15 cellular contexts compared by ENCODE assay signal in genomic region chr13:98019186-98019585, GRCh38.
DNase-seq lines count a peak whose midpoint lies in the region; ATAC-seq and TF ChIP-seq lines count a peak whose summit lies in the region.
"Had no signal": no experiment of that assay in that cellular context is flagged by ENCODE, and none has a peak within 500 bp of the region (broad histone marks: within the 10 kb centered on the region; RNA-seq: fewer than 3 reads in every experiment).

No MANE protein-coding gene starts in this region.

- POLR2A ChIA-PET in WTC11 (lab: Charles Lee) = no interaction called here
- POLR2A ChIA-PET in naive thymus-derived CD8-positive, alpha-beta T cell (lab: Charles Lee) = no interaction called here

- H3K27ac Mint-ChIP-seq in GM23338 (no peak overlapping the region), WTC11 (no peak overlapping the region), endothelial cell (ENCODE audit: unreplicated experiment) (peak overlapping the region; percentile 66)
- peak overlapping the region in 2 of 10 donors; percentile 37 to 69 for H3K27ac Mint-ChIP-seq in naive thymus-derived CD8-positive, alpha-beta T cell

- DNase-seq in GM23338 (ENCODE audit: low spot score) (no peak), WTC11 (ENCODE audit: low spot score) (no peak), endothelial cell (ENCODE audit: low spot score) (no peak), SHP77 (lab: John Stamatoyannopoulos, UW) (no peak), NCI-H345 treated with DMSO at 0.1 percent for 48 hours (lab: John Stamatoyannopoulos, UW; ENCODE audit: unreplicated experiment) (no peak)
- no peak for DNase-seq in naive thymus-derived CD8-positive, alpha-beta T cell
- DNase-seq: ACHN; BE2C; C1 segment of cervical spinal cord; Caco-2; CD4-positive, CD25-positive, alpha-beta regulatory T cell; GOT3 had no signal

- H3K4me1 Mint-ChIP-seq in GM23338 (peaks cover 13% of the 10 kb centered on the region), WTC11 (peaks cover 14% of the 10 kb centered on the region; the same call in 1 of the 2 replicates), endothelial cell (ENCODE audit: unreplicated experiment) (peaks cover 14% of the 10 kb centered on the region)
- peaks cover 0 to 1% (median 0%) of the 10 kb centered on the region in 4 donors for H3K4me1 Mint-ChIP-seq in naive thymus-derived CD8-positive, alpha-beta T cell

- peaks cover 88% of the 10 kb centered on the region for H3K36me3 ChIP-seq in GM23338 (ENCODE audit: insufficient read depth)

- H3K9me2 ChIP-seq in GM23338 (ENCODE audit: insufficient read depth) = no peaks in the 10 kb centered on the region

- ATAC-seq in GM23338 (peak; percentile 65), WTC11 (peak; percentile 56)
- ATAC-seq in naive thymus-derived CD8-positive, alpha-beta T cell = no peak
- ATAC-seq: K562 had no signal

- TF ChIP-seq CTCF in GM23338 (conservative IDR thresholded peaks at IDR 0.05; ENCODE audit: low read depth in 2 of 2) (no peak), WTC11 (IDR thresholded peaks at IDR 0.05) (no peak), endothelial cell (IDR thresholded peaks at IDR 0.05; ENCODE audit: unreplicated experiment) (no peak)

- H3K36me3 Mint-ChIP-seq in GM23338 (ENCODE audit: low read depth) (peaks cover 93% of the 10 kb centered on the region), WTC11 (peaks cover 70% of the 10 kb centered on the region), endothelial cell (ENCODE audit: low read depth, unreplicated experiment) (peaks cover 15% of the 10 kb centered on the region)
- H3K36me3 Mint-ChIP-seq in naive thymus-derived CD8-positive, alpha-beta T cell = peaks cover 0 to 81% (median 21%) of the 10 kb centered on the region in 3 donors

- H3K4me2 ChIP-seq in GM23338 = no peak overlapping the region

- no peaks in the 10 kb centered on the region for H3K27me3 ChIP-seq in GM23338 (ENCODE audit: insufficient read depth)
- H3K27me3 ChIP-seq: BE2C had no signal

- no peaks in the 10 kb centered on the region for H3K9me3 Mint-ChIP-seq in GM23338
- H3K9me3 Mint-ChIP-seq in WTC11 = no peaks in the 10 kb centered on the region
- no peaks in the 10 kb centered on the region for H3K9me3 Mint-ChIP-seq in endothelial cell (ENCODE audit: unreplicated experiment)
- no peaks in the 10 kb centered on the region for H3K9me3 Mint-ChIP-seq in naive thymus-derived CD8-positive, alpha-beta T cell

- no peaks in the 10 kb centered on the region for H3K79me2 ChIP-seq in GM23338 (replicated peaks; ENCODE audit: insufficient read depth)

- H3K4me1 ChIP-seq in GM23338 (ENCODE audit: insufficient read depth) = no peaks in the 10 kb centered on the region
- H3K4me1 ChIP-seq: BE2C, Caco-2 had no signal

- no peak overlapping the region for H2AFZ ChIP-seq in GM23338

- no peak overlapping the region for H3K27ac ChIP-seq in GM23338 (ENCODE audit: low read depth)
- H3K27ac ChIP-seq: HL-60 had no signal

- H4K20me1 ChIP-seq in GM23338 (replicated peaks; ENCODE audit: insufficient read depth) = peaks cover 40% of the 10 kb centered on the region

- CTCF ChIA-PET in WTC11 (lab: Charles Lee) = no interaction called here

- H3F3A ChIP-seq in GM23338 (replicated peaks; ENCODE audit: low read depth) = peaks cover 16% of the 10 kb centered on the region; the same call in 1 of the 2 replicates

- H3K27me3 Mint-ChIP-seq in GM23338 (ENCODE audit: insufficient read depth, low read depth, poor library complexity) = peaks cover 4% of the 10 kb centered on the region
- H3K27me3 Mint-ChIP-seq in WTC11 (ENCODE audit: low read depth) = no peaks in the 10 kb centered on the region
- no peaks in the 10 kb centered on the region for H3K27me3 Mint-ChIP-seq in endothelial cell (ENCODE audit: unreplicated experiment)
- H3K27me3 Mint-ChIP-seq in naive thymus-derived CD8-positive, alpha-beta T cell = no peaks in the 10 kb centered on the region
- H3K27me3 Mint-ChIP-seq: CD4-positive, CD25-positive, alpha-beta regulatory T cell had no signal

- no peak overlapping the region for H3K4me3 ChIP-seq in GM23338
- H3K4me3 ChIP-seq: HAP-1, K562 had no signal

- H3K4me3 Mint-ChIP-seq in GM23338 (no peak overlapping the region), WTC11 (no peak overlapping the region), endothelial cell (ENCODE audit: unreplicated experiment) (peak overlapping the region; percentile 37)
- no peak overlapping the region for H3K4me3 Mint-ChIP-seq in naive thymus-derived CD8-positive, alpha-beta T cell
- H3K4me3 Mint-ChIP-seq: CD4-positive, CD25-positive, alpha-beta regulatory T cell had no signal

TF ChIP-seq in WTC11, 78 proteins besides CTCF, POLR2A, EP300 and RAD21 (continues in another document):
- TF ChIP-seq TEAD1 (CRISPR knock-in tag; IDR thresholded peaks at IDR 0.05) = no peak
- TF ChIP-seq ELF4 (CRISPR knock-in tag; IDR thresholded peaks at IDR 0.05; ENCODE audit: low read depth) = no peak
- TF ChIP-seq, protein P1, sequence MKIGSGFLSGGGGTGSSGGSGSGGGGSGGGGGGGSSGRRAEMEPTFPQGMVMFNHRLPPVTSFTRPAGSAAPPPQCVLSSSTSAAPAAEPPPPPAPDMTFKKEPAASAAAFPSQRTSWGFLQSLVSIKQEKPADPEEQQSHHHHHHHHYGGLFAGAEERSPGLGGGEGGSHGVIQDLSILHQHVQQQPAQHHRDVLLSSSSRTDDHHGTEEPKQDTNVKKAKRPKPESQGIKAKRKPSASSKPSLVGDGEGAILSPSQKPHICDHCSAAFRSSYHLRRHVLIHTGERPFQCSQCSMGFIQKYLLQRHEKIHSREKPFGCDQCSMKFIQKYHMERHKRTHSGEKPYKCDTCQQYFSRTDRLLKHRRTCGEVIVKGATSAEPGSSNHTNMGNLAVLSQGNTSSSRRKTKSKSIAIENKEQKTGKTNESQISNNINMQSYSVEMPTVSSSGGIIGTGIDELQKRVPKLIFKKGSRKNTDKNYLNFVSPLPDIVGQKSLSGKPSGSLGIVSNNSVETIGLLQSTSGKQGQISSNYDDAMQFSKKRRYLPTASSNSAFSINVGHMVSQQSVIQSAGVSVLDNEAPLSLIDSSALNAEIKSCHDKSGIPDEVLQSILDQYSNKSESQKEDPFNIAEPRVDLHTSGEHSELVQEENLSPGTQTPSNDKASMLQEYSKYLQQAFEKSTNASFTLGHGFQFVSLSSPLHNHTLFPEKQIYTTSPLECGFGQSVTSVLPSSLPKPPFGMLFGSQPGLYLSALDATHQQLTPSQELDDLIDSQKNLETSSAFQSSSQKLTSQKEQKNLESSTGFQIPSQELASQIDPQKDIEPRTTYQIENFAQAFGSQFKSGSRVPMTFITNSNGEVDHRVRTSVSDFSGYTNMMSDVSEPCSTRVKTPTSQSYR (CRISPR knock-in tag; IDR thresholded peaks at IDR 0.05) = no peak
- TF ChIP-seq, protein P2, sequence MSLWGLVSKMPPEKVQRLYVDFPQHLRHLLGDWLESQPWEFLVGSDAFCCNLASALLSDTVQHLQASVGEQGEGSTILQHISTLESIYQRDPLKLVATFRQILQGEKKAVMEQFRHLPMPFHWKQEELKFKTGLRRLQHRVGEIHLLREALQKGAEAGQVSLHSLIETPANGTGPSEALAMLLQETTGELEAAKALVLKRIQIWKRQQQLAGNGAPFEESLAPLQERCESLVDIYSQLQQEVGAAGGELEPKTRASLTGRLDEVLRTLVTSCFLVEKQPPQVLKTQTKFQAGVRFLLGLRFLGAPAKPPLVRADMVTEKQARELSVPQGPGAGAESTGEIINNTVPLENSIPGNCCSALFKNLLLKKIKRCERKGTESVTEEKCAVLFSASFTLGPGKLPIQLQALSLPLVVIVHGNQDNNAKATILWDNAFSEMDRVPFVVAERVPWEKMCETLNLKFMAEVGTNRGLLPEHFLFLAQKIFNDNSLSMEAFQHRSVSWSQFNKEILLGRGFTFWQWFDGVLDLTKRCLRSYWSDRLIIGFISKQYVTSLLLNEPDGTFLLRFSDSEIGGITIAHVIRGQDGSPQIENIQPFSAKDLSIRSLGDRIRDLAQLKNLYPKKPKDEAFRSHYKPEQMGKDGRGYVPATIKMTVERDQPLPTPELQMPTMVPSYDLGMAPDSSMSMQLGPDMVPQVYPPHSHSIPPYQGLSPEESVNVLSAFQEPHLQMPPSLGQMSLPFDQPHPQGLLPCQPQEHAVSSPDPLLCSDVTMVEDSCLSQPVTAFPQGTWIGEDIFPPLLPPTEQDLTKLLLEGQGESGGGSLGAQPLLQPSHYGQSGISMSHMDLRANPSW (CRISPR knock-in tag; conservative IDR thresholded peaks at IDR 0.05; ENCODE audit: low read depth) = no peak
- no peak for TF ChIP-seq NFYB (CRISPR knock-in tag; conservative IDR thresholded peaks at IDR 0.05; ENCODE audit: low read depth)
- no peak for TF ChIP-seq GRHL2 (CRISPR knock-in tag; IDR thresholded peaks at IDR 0.05; ENCODE audit: insufficient replicate concordance, severe bottlenecking)
- no peak for TF ChIP-seq HMGA2 (CRISPR knock-in tag; IDR thresholded peaks at IDR 0.05)
- no peak for TF ChIP-seq ZSCAN18 (CRISPR knock-in tag; IDR thresholded peaks at IDR 0.05)
- no peak for TF ChIP-seq ZNF317 (CRISPR knock-in tag; IDR thresholded peaks at IDR 0.05; ENCODE audit: borderline replicate concordance, low read depth)
- TF ChIP-seq ZBTB21 (CRISPR knock-in tag; IDR thresholded peaks at IDR 0.05; ENCODE audit: borderline replicate concordance) = no peak
- TF ChIP-seq IRF1 (CRISPR knock-in tag; IDR thresholded peaks at IDR 0.05) = no peak

Comparison
In these comparisons a context has a peak if more than half of its experiments do, and no peak if none do; other contexts are left out.
1. ATAC-seq: peak in GM23338 (single experiment) and WTC11 (single experiment); none in naive thymus-derived CD8-positive, alpha-beta T cell (0 of 2).